Comparison of ENCODE assay signal across 33 cellular contexts in the genomic region with DNA sequence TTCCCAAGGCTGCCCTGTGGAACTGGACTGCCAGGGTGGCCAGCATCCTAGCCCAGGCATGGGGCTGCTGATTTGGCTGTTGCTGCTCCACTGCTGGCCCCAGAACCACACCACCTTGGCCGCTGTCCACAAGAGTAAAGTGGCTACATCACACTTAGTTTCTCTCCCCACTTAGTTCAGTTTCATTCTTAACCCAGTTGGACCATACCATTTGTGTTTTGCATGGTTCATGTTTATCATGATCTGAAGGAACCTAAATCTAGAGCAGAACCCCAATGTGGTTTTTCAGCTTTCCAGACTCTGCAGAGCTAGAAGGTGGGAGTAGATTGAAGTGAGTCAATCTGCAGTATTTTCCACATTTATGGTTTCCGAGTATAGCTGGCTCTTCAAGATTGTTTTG. TPM values are rescaled to one million over a fixed set of nuclear protein-coding genes. Genes with fewer than 3 reads are reported as not detected.
"Had no signal": no experiment of that assay in that cellular context is flagged by ENCODE, and none has a peak within 500 bp of the region (broad histone marks: within the 10 kb centered on the region; RNA-seq: fewer than 3 reads in every experiment).

No MANE protein-coding gene starts in this region.

- FAIRE-seq: K562, RCC 7860 had no signal

- ATAC-seq: K562, Panc1 had no signal

- DNase-seq: Kasumi-1, KG1, MG63, NCI-H1048, NCI-H1092 treated with DMSO at 0.1 percent for 48 hours, NCI-H1105 treated with DMSO at 0.1 percent for 48 hours, NCI-H1417, NCI-H1436, NCI-H146, NCI-H1694, NCI-H187, NCI-H1930, NCI-H2029 treated with DMSO at 0.1 percent for 48 hours, NCI-H2081 treated with DMSO at 0.1 percent for 48 hours, NCI-H2107, NCI-H2171, NCI-H226, NCI-H446 treated with DMSO at 0.1 percent for 48 hours, NCI-H510A, NCI-H524, NCI-H526, NCI-H69, NCI-H748 treated with DMSO at 0.1 percent for 48 hours, NCI-H82, PC-9, Right ventricle myocardium superior, RPMI8226, SIG-M5, SJCRH30, SW 1271 had no signal

RNA-seq across cellular contexts. Expression of gene SDK1, which starts 32.8 kb away (rescaled TPM):
- total RNA-seq: PC-9 had no signal
